Comparison of ENCODE assay signal across 27 cellular contexts in genomic region chr9:13397220-13397619, GRCh38.
"Had no signal": no experiment of that assay in that cellular context is flagged by ENCODE, and none has a peak within 500 bp of the region (broad histone marks: within the 10 kb centered on the region; RNA-seq: fewer than 3 reads in every experiment).

No MANE protein-coding gene starts in this region.

- H3K27ac Mint-ChIP-seq: activated B cell treated with CpG ODN at 0.5 μM for 24 hours; activated CD8-positive, alpha-beta T cell treated with anti-CD3 and anti-CD28 coated beads for 36 hours; activated naive CD8-positive, alpha-beta T cell; activated T-helper 17 cell treated with anti-CD3 and anti-CD28 coated beads, Interleukin-2, amount 50 U/mL, for 72 hours; dendritic cell treated with granulocyte-macrophage colony-stimulating factor and Interleukin-4, amounts not matched to agents 40 ng/mL and 50 ng/mL, for 4 days; endodermal cell had no signal

- H3K36me3 Mint-ChIP-seq: activated naive CD8-positive, alpha-beta T cell had no signal

- H3K27me3 Mint-ChIP-seq: activated B cell treated with CpG ODN at 0.5 μM for 24 hours; activated CD8-positive, alpha-beta T cell treated with anti-CD3 and anti-CD28 coated beads for 36 hours; activated naive CD8-positive, alpha-beta T cell; activated T-helper 17 cell treated with anti-CD3 and anti-CD28 coated beads, Interleukin-2, amount 50 U/mL, for 72 hours; central memory CD8-positive, alpha-beta T cell; dendritic cell treated with granulocyte-macrophage colony-stimulating factor and Interleukin-4, amounts not matched to agents 40 ng/mL and 50 ng/mL, for 4 days had no signal

- ATAC-seq: activated CD4-positive, CD25-positive, alpha-beta regulatory T cell treated with anti-CD3 and anti-CD28 coated beads, Interleukin-2, amount 50 U/mL, for 24 hours; activated CD8-positive, alpha-beta T cell treated with anti-CD3 and anti-CD28 coated beads for 36 hours; activated T-cell treated with anti-CD3 and anti-CD28 coated beads, Interleukin-2, amount 50 U/mL, for 4 hours; activated T-helper 17 cell treated with anti-CD3 and anti-CD28 coated beads, Interleukin-2, amount 50 U/mL, for 72 hours; esophagus mucosa had no signal

- H3K36me3 ChIP-seq: brain microvascular endothelial cell had no signal

- H3K27ac ChIP-seq: brain microvascular endothelial cell, coronary artery, dorsolateral prefrontal cortex had no signal

- H3K4me3 Mint-ChIP-seq: activated B cell treated with CpG ODN at 0.5 μM for 24 hours; activated CD8-positive, alpha-beta T cell treated with anti-CD3 and anti-CD28 coated beads for 36 hours; activated naive CD8-positive, alpha-beta T cell; activated T-cell treated with anti-CD3 and anti-CD28 coated beads, Interleukin-2, amount 50 U/mL, for 4 hours; activated T-helper 17 cell treated with anti-CD3 and anti-CD28 coated beads, Interleukin-2, amount 50 U/mL, for 72 hours; central memory CD8-positive, alpha-beta T cell; dendritic cell treated with granulocyte-macrophage colony-stimulating factor and Interleukin-4, amounts not matched to agents 40 ng/mL and 50 ng/mL, for 4 days; endodermal cell had no signal

- H3K4me3 ChIP-seq: coronary artery, dorsolateral prefrontal cortex had no signal

- H3K27me3 ChIP-seq: brain microvascular endothelial cell, dorsolateral prefrontal cortex had no signal

- DNase-seq: activated B cell treated with CpG ODN at 0.5 μM for 24 hours; activated CD4-positive, alpha-beta T cell treated with anti-CD3 and anti-CD28 coated beads for 48 hours; activated CD4-positive, alpha-beta T cell treated with anti-CD3 and anti-CD28 coated beads, Interleukin-2, amount 50 U/mL, for 1 hour; activated CD4-positive, alpha-beta T cell treated with anti-CD3 and anti-CD28 coated beads, Interleukin-2, amount 50 U/mL, for 48 hours; activated CD8-positive, alpha-beta memory T cell treated with anti-CD3 and anti-CD28 coated beads for 24 hours; activated CD8-positive, alpha-beta T cell treated with anti-CD3 and anti-CD28 coated beads for 36 hours; activated effector memory CD4-positive, alpha-beta T cell treated with Interleukin-2 at 50 U/mL for 16 hours; activated gamma-delta T cell treated with Interleukin-2 at 50 U/mL for 16 hours; activated naive CD4-positive, alpha-beta T cell treated with anti-CD3 and anti-CD28 coated beads, Interleukin-2, amount 50 U/mL, for 16 hours; activated naive CD4-positive, alpha-beta T cell treated with Interleukin-2 at 50 U/mL for 16 hours; activated T-cell treated with anti-CD3 and anti-CD28 coated beads, Interleukin-2, amount 50 U/mL, for 4 hours; amniotic stem cell; anterior cingulate cortex; brain microvascular endothelial cell; dorsolateral prefrontal cortex; effector memory CD4-positive, alpha-beta T cell; endodermal cell; foreskin fibroblast; head of caudate nucleus; T-helper 2 cell had no signal

- H3K4me1 Mint-ChIP-seq: activated B cell treated with CpG ODN at 0.5 μM for 24 hours; activated T-helper 17 cell treated with anti-CD3 and anti-CD28 coated beads, Interleukin-2, amount 50 U/mL, for 72 hours; central memory CD8-positive, alpha-beta T cell; endodermal cell had no signal

- H3K9me3 Mint-ChIP-seq: activated T-cell treated with anti-CD3 and anti-CD28 coated beads, Interleukin-2, amount 50 U/mL, for 4 hours had no signal
